ENCODE assay signal across 8 cellular contexts in the genomic region with DNA sequence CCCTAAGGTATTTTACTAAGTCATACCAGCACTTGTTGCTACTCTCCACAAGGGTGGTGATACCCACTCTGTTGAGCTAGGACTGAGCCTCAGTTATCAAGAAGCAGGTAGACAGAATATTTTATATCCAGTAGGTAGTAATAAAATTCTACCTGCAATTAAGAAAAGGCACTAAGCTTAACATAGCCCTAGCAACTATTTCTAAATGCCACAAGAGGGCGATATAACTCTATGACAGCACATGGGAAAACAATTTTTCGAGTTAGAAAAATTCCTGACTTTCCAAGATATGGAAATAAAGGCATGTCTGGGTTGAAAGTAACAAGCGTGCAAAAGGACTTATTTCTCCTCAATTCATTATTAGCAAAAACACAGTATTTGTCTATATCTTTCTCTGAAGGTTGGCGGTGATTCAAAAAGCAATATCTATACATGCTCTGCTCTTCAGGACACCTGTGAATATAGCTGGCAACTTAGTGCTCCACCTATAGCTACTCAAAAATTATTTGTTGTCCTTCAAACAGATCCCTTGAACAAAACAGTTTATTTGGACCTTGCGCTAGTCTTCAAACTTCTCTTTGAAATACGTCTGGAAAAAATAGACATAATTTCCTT. TPM values are rescaled to one million over a fixed set of nuclear protein-coding genes. Genes with fewer than 3 reads are reported as not detected.
A peak's percentile ranks its signal among the peaks of the same experiment; 100 is the strongest.
DNase-seq lines count a peak whose midpoint lies in the region; ATAC-seq and TF ChIP-seq lines count a peak whose summit lies in the region.

No MANE protein-coding gene starts in this region.

- 42% methylated on average over 6 of the region's 6 CpGs for WGBS in liver

- in situ Hi-C loops in brain microvascular endothelial cell (cut with HindIII; ENCODE audit: low pct_ligation_motif_present, low sequenced_read_pairs) = no loop called here

- ATAC-seq in GM19452 (IDR thresholded peaks at IDR 0.05; ENCODE audit: unreplicated experiment) = no peak

- H3K27ac ChIP-seq in brain microvascular endothelial cell (no peak overlapping the region), liver (ENCODE audit: low read depth in 1 of 2, low read length in 2 of 2) (no peak overlapping the region)

- peak; percentile 75 for TF ChIP-seq CTCF in NB4 (IDR thresholded peaks at IDR 0.05; ENCODE audit: low read depth, low read length)
- TF ChIP-seq CTCF in brain microvascular endothelial cell (IDR thresholded peaks at IDR 0.05; ENCODE audit: low read depth, low read length, missing control alignments) = peak; percentile 56
- peak; percentile 80 for TF ChIP-seq CTCF in liver (IDR thresholded peaks at IDR 0.05; ENCODE audit: low read depth, low read length, missing input control)

- DNase-seq in NCI-H345 (lab: John Stamatoyannopoulos, UW) (peak; percentile 34), NCI-H345 treated with DMSO at 0.1 percent for 48 hours (lab: John Stamatoyannopoulos, UW; ENCODE audit: unreplicated experiment) (no peak), NB4 (ENCODE audit: low read depth) (peak; percentile 37), brain microvascular endothelial cell (no peak), GF-D8 (lab: John Stamatoyannopoulos, UW) (no peak), NCI-H1048 (lab: John Stamatoyannopoulos, UW) (no peak)

- no peaks in the 10 kb centered on the region for H3K27me3 ChIP-seq in brain microvascular endothelial cell (replicated peaks)
- H3K27me3 ChIP-seq in liver (ENCODE audit: control insufficient read depth in 4 of 4, insufficient read depth in 4 of 4, low read length in 3 of 4) = peaks cover 0 to 9% (median 0%) of the 10 kb centered on the region in 4 donors

- peaks cover 0 to 3% (median 0%) of the 10 kb centered on the region in 4 donors for H3K4me1 ChIP-seq in liver (ENCODE audit: control insufficient read depth in 4 of 4, insufficient read depth in 4 of 4, low read length in 3 of 4)

- TF ChIP-seq POLR2A in NB4 (IDR thresholded peaks at IDR 0.05; ENCODE audit: extremely low read depth, insufficient read length) = no peak

- peak; percentile 93 for TF ChIP-seq RAD21 in liver (IDR thresholded peaks at IDR 0.05)

- no peaks in the 10 kb centered on the region for H3K9me3 ChIP-seq in liver (ENCODE audit: control insufficient read depth in 4 of 4, low read length in 3 of 4)

- no peak overlapping the region for H3K9ac ChIP-seq in liver (ENCODE audit: low read depth in 1 of 2, low read length in 2 of 2)

- H3K4me3 ChIP-seq in NB4 (ENCODE audit: low read depth, low read length) = no peak overlapping the region
- H3K4me3 ChIP-seq in brain microvascular endothelial cell (ENCODE audit: low read depth, low read length) = no peak overlapping the region
- H3K4me3 ChIP-seq in liver (ENCODE audit: low read depth in 1 of 3, low read length in 3 of 3) = no peak overlapping the region

- H3K36me3 ChIP-seq in brain microvascular endothelial cell (replicated peaks) (no peaks in the 10 kb centered on the region), liver (ENCODE audit: control insufficient read depth in 4 of 4, insufficient read depth in 3 of 4, low read depth in 1 of 4, low read length in 3 of 4) (no peaks in the 10 kb centered on the region)

TF ChIP-seq in liver, 16 proteins besides CTCF, POLR2A, EP300 and RAD21:
- TF ChIP-seq EGR1 (IDR thresholded peaks at IDR 0.05; ENCODE audit: low read depth in 2 of 2) (no peak), FOXA2 (IDR thresholded peaks at IDR 0.05) (no peak), FOXA1 (IDR thresholded peaks at IDR 0.05) (no peak)
- TF ChIP-seq, protein P1, sequence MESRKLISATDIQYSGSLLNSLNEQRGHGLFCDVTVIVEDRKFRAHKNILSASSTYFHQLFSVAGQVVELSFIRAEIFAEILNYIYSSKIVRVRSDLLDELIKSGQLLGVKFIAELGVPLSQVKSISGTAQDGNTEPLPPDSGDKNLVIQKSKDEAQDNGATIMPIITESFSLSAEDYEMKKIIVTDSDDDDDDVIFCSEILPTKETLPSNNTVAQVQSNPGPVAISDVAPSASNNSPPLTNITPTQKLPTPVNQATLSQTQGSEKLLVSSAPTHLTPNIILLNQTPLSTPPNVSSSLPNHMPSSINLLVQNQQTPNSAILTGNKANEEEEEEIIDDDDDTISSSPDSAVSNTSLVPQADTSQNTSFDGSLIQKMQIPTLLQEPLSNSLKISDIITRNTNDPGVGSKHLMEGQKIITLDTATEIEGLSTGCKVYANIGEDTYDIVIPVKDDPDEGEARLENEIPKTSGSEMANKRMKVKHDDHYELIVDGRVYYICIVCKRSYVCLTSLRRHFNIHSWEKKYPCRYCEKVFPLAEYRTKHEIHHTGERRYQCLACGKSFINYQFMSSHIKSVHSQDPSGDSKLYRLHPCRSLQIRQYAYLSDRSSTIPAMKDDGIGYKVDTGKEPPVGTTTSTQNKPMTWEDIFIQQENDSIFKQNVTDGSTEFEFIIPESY (IDR thresholded peaks at IDR 0.05) = no peak
TF ChIP-seq in liver: peak in this region for 0.

RNA-seq across cellular contexts. Expression of a gene that starts 14.7 kb away (rescaled TPM):
- 1 to 10 TPM in 1 of 2 donors, not detected in 1; 2.1 TPM for total RNA-seq in liver
- not detected for polyA plus RNA-seq in liver

Comparison
In these comparisons a context has a peak if more than half of its experiments do, and no peak if none do; other contexts are left out.
1. DNase-seq: peak in NCI-H345 (single experiment) and NB4 (single experiment); none in NCI-H345 treated with DMSO at 0.1 percent for 48 hours (single experiment), brain microvascular endothelial cell (single experiment), GF-D8 (single experiment) and NCI-H1048 (single experiment).
2. Peak in every context shown above with its lines, with median percentiles within 50 percentile points of each other: CTCF ChIP-seq.